ENCODE assay signal across 11 cellular contexts in genomic region chr21:42456457-42456856, GRCh38. TPM values are rescaled to one million over a fixed set of nuclear protein-coding genes. Genes with fewer than 3 reads are reported as not detected.
DNase-seq lines count a peak whose midpoint lies in the region; ATAC-seq, FAIRE-seq and TF ChIP-seq lines count a peak whose summit lies in the region.
"Had no signal": no experiment of that assay in that cellular context is flagged by ENCODE, and none has a peak within 500 bp of the region (broad histone marks: within the 10 kb centered on the region; RNA-seq: fewer than 3 reads in every experiment).

No MANE protein-coding gene starts in this region.

- H3K36me3 ChIP-seq in small intestine (ENCODE audit: control insufficient read depth in 2 of 2, insufficient read depth in 2 of 2, low read length in 2 of 2) = no peaks in the 10 kb centered on the region
- no peaks in the 10 kb centered on the region for H3K36me3 ChIP-seq in colonic mucosa

- H3K4me3 ChIP-seq in small intestine (ENCODE audit: low read depth in 1 of 2, low read length in 2 of 2) (no peak overlapping the region), colonic mucosa (no peak overlapping the region)
- H3K4me3 ChIP-seq: skin epidermis had no signal

- H3K9me3 ChIP-seq in small intestine (ENCODE audit: control insufficient read depth, low read depth) (no peaks in the 10 kb centered on the region), colonic mucosa (no peaks in the 10 kb centered on the region)

- H3K9ac ChIP-seq in colonic mucosa (ENCODE audit: low read depth in 2 of 2, low read length in 2 of 2) = no peak overlapping the region

- H3K27me3 ChIP-seq in small intestine (ENCODE audit: control insufficient read depth in 2 of 2, insufficient read depth in 2 of 2, low read length in 2 of 2) = no peaks in the 10 kb centered on the region
- H3K27me3 ChIP-seq in colonic mucosa = no peaks in the 10 kb centered on the region

- H3K4me3 Mint-ChIP-seq in T-helper 2 cell treated with Interferon-gamma antibody and Interleukin-4, amounts not matched to agents 5 μg/mL and 100 μg/mL, for 36 hours = no peak overlapping the region

- intact Hi-C loops in colonic mucosa (cut with DNase I) = no loop called here

- 60 to 61% (median 60%) methylated on average over 8 of the region's 8 CpGs for WGBS in small intestine, 3 donors

- no peak for TF ChIP-seq CTCF in colonic mucosa (IDR thresholded peaks at IDR 0.05)

- H3K27ac ChIP-seq in small intestine (ENCODE audit: low read depth in 1 of 2, low read length in 1 of 2) (peak overlapping the region; percentile 24 to 42), colonic mucosa (no peak overlapping the region)
- H3K27ac ChIP-seq: C4-2B had no signal

- FAIRE-seq in small intestine (lab: Jason Lieb, UNC) = no peak

- no peak for ATAC-seq in HG03280 (IDR thresholded peaks at IDR 0.05; ENCODE audit: unreplicated experiment)

- DNase-seq in CMK (ENCODE audit: low read depth) = peak; percentile 45
- DNase-seq in T-helper 2 cell treated with Interferon-gamma antibody and Interleukin-4, amounts not matched to agents 5 μg/mL and 100 μg/mL, for 36 hours (ENCODE audit: low spot score) = peak; percentile 66
- peak; percentile 20 for DNase-seq in activated gamma-delta T cell treated with anti-CD3 and anti-CD28 coated beads, Interleukin-2, amount 50 U/mL, for 16 hours (ENCODE audit: low read depth)
- peak; percentile 84 for DNase-seq in small intestine
- DNase-seq in colonic mucosa = no peak
- no peak for DNase-seq in KBM-7
- DNase-seq in hepatic stellate cell (ENCODE audit: low spot score) = no peak
- DNase-seq: glutamatergic neuron had no signal

- H3K4me1 ChIP-seq in small intestine (ENCODE audit: control insufficient read depth in 2 of 2, insufficient read depth in 1 of 2, low read depth in 1 of 2, low read length in 1 of 2) = peaks cover 4 to 14% of the 10 kb centered on the region in 2 donors
- H3K4me1 ChIP-seq in colonic mucosa = peaks cover 12% of the 10 kb centered on the region

- H3K4me1 Mint-ChIP-seq in T-helper 2 cell treated with Interferon-gamma antibody and Interleukin-4, amounts not matched to agents 5 μg/mL and 100 μg/mL, for 36 hours (ENCODE audit: low read depth) = peaks cover 25% of the 10 kb centered on the region

- H3K27me3 Mint-ChIP-seq in T-helper 2 cell treated with Interferon-gamma antibody and Interleukin-4, amounts not matched to agents 5 μg/mL and 100 μg/mL, for 36 hours (ENCODE audit: low read depth) = no peaks in the 10 kb centered on the region

- no peaks in the 10 kb centered on the region for H3K9me3 Mint-ChIP-seq in T-helper 2 cell treated with Interferon-gamma antibody and Interleukin-4, amounts not matched to agents 5 μg/mL and 100 μg/mL, for 36 hours

- in situ Hi-C loops in KBM-7 (cut with MboI; ENCODE audit: low pct_unique_long_range_greater_than_20kb, low sequenced_read_pairs) = no loop called here

- no peaks in the 10 kb centered on the region for H3K36me3 Mint-ChIP-seq in T-helper 2 cell treated with Interferon-gamma antibody and Interleukin-4, amounts not matched to agents 5 μg/mL and 100 μg/mL, for 36 hours (ENCODE audit: low read depth)

- peak overlapping the region; percentile 73 for H3K27ac Mint-ChIP-seq in T-helper 2 cell treated with Interferon-gamma antibody and Interleukin-4, amounts not matched to agents 5 μg/mL and 100 μg/mL, for 36 hours

RNA-seq across cellular contexts. Expression of gene RSPH1, which starts 39.6 kb away (rescaled TPM):
- 10 to 100 TPM in 2 of 3 donors, 1 to 10 TPM in 1; 3.8 to 14.1 (median 11.2) TPM for polyA plus RNA-seq in small intestine
- total RNA-seq in colonic mucosa = 1 to 10 TPM; 6.9 to 7.5 TPM

RNA-seq across cellular contexts. Expression of gene UBASH3A, which starts 52.8 kb away (rescaled TPM):
- polyA plus RNA-seq in small intestine = 1 to 10 TPM in 1 of 3 donors, under 1 TPM in 2; 0.42 to 2.4 (median 0.67) TPM
- total RNA-seq in colonic mucosa = 1 to 10 TPM in 1 of 2 donors, under 1 TPM in 1; 0.93 to 1.5 TPM

RNA-seq across cellular contexts. Expression of gene SLC37A1, which starts 57.2 kb away (rescaled TPM):
- 10 to 100 TPM; 33.2 to 80.7 (median 42.0) TPM for polyA plus RNA-seq in small intestine
- 100 to 1,000 TPM in 1 of 2 donors, 10 to 100 TPM in 1; 98.5 to 118 TPM for total RNA-seq in colonic mucosa

Comparison
In these comparisons a context has a peak if more than half of its experiments do, and no peak if none do; other contexts are left out.
1. DNase-seq: peak in CMK (single experiment), T-helper 2 cell treated with Interferon-gamma antibody and Interleukin-4, amounts not matched to agents 5 μg/mL and 100 μg/mL, for 36 hours (single experiment), activated gamma-delta T cell treated with anti-CD3 and anti-CD28 coated beads, Interleukin-2, amount 50 U/mL, for 16 hours (single experiment) and small intestine (single experiment); none in colonic mucosa (single experiment), KBM-7 (single experiment) and hepatic stellate cell (single experiment).